14 cellular contexts compared by ENCODE assay signal in genomic region chr13:98873377-98874028, GRCh38.
"Had no signal": no experiment of that assay in that cellular context is flagged by ENCODE, and none has a peak within 500 bp of the region (broad histone marks: within the 10 kb centered on the region; RNA-seq: fewer than 3 reads in every experiment).

No MANE protein-coding gene starts in this region.

- H3K4me3 ChIP-seq: esophagus muscularis mucosa, hepatocyte, ovary, sigmoid colon, spleen had no signal

- H3K27me3 Mint-ChIP-seq: naive B cell had no signal

- H3K27ac ChIP-seq: esophagus muscularis mucosa, hepatocyte, ovary, sigmoid colon, spleen had no signal

- DNase-seq: activated naive CD4-positive, alpha-beta T cell; activated T-cell treated with anti-CD3 and anti-CD28 coated beads, Interleukin-2, amount 50 U/mL, for 48 hours; amniotic stem cell; mammary epithelial cell; naive B cell; ovary; sigmoid colon; SK-N-SH; spleen had no signal

- H3K36me3 ChIP-seq: ovary had no signal

- H3K4me1 ChIP-seq: spleen had no signal

- ATAC-seq: activated CD4-positive, CD25-positive, alpha-beta regulatory T cell treated with anti-CD3 and anti-CD28 coated beads, Interleukin-2, amount 50 U/mL, for 24 hours; left lobe of liver; Right ventricle myocardium inferior had no signal

- H3K27me3 ChIP-seq: esophagus muscularis mucosa, hepatocyte, ovary, sigmoid colon, spleen had no signal

- H3K9me3 ChIP-seq: ovary, SK-N-SH had no signal
